In the genomic region with DNA sequence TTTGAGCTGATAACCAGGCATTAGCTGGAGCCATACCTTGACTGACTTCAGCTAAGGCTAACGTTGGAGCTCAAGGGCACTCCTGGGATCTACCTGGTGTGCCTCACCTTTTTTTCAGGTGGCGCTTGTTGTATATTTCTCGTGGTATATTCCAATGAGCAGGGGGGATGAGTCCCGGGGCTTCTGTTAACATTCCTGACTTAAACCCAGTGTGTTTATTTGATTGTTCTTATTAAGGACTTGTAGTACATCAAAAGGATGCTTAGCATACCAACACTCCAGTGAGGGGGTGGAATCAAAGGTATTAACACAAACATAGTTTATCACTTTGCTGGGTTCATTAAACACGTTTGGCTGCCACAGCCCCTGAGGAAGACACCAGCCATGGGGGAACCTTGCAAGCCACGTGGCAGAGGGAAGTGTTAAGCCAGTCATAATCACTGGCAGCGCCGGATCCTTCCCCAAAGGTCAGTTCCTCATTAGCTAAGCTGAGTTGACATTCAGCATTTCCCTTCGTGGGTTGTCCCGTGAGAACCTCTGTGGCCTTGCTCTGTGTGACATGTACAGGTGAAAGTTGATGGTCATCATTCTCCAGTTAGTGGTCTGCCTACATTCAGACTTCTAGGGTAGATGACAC, we compare ENCODE assay signal across 9 cellular contexts.
A peak's percentile ranks its signal among the peaks of the same experiment; 100 is the strongest.
DNase-seq lines count a peak whose midpoint lies in the region; ATAC-seq, FAIRE-seq and TF ChIP-seq lines count a peak whose summit lies in the region.
"Had no signal": no experiment of that assay in that cellular context is flagged by ENCODE, and none has a peak within 500 bp of the region (broad histone marks: within the 10 kb centered on the region; RNA-seq: fewer than 3 reads in every experiment).

No MANE protein-coding gene starts in this region.

- H3K56ac ChIP-seq in H9 (ENCODE audit: insufficient read length, low read depth, low read length), result no peak overlapping the region

- H3K18ac ChIP-seq in H9 (ENCODE audit: insufficient read length, low read depth, low read length), result peak overlapping the region; percentile 99

- peak overlapping the region; percentile 69 to 85 (median 80) for H3K4me2 ChIP-seq in BLaER1 treated with 17β-estradiol and CSF1 and Interleukin-3, amounts not matched to agents 10 nM and 100 nM
- H3K4me2 ChIP-seq in H9 (ENCODE audit: insufficient read depth, insufficient read length, low read length) (no peak overlapping the region), osteoblast (ENCODE audit: insufficient read depth, low read length) (peak overlapping the region; percentile 39)

- peaks cover 26 to 98% (median 69%) of the 10 kb centered on the region in 11 experiments for H3K36me3 ChIP-seq in BLaER1 treated with 17β-estradiol and CSF1 and Interleukin-3, amounts not matched to agents 10 nM and 100 nM
- peaks cover 0 to 18% (median 0%) of the 10 kb centered on the region in 3 donors for H3K36me3 ChIP-seq in Peyer's patch
- H3K36me3 ChIP-seq in esophagus (ENCODE audit: control insufficient read depth in 2 of 2, insufficient read depth in 2 of 2, low read length in 1 of 2), result peaks cover 7 to 18% of the 10 kb centered on the region in 2 donors
- peaks cover 72% of the 10 kb centered on the region for H3K36me3 ChIP-seq in osteoblast (ENCODE audit: insufficient read depth, low read length)

- no peaks in the 10 kb centered on the region for H3K27me3 ChIP-seq in BLaER1 treated with 17β-estradiol and CSF1 and Interleukin-3, amounts not matched to agents 10 nM and 100 nM
- no peaks in the 10 kb centered on the region for H3K27me3 ChIP-seq in H9 (ENCODE audit: insufficient read depth, low read length)
- no peaks in the 10 kb centered on the region for H3K27me3 ChIP-seq in Peyer's patch
- no peaks in the 10 kb centered on the region for H3K27me3 ChIP-seq in esophagus (ENCODE audit: control insufficient read depth in 1 of 2, insufficient read depth in 2 of 2, low read length in 2 of 2)
- no peaks in the 10 kb centered on the region for H3K27me3 ChIP-seq in osteoblast (ENCODE audit: insufficient read depth, low read length)

- peak overlapping the region in 10 of 11 experiments; percentile 15 to 64 (median 50); a peak in 16 of 22 replicates for H3K9ac ChIP-seq in BLaER1 treated with 17β-estradiol and CSF1 and Interleukin-3, amounts not matched to agents 10 nM and 100 nM
- H3K9ac ChIP-seq in H9 (ENCODE audit: extremely low read depth, insufficient read length, low read length), result no peak overlapping the region

- peak overlapping the region; percentile 95 for H4K91ac ChIP-seq in H9 (ENCODE audit: insufficient read length, low read depth, low read length)

- H2BK12ac ChIP-seq in H9 (ENCODE audit: insufficient read length, low read depth, low read length), result peak overlapping the region; percentile 16

- H4K20me1 ChIP-seq in BLaER1 treated with 17β-estradiol and CSF1 and Interleukin-3, amounts not matched to agents 10 nM and 100 nM, result peaks cover 0 to 98% (median under 1%) of the 10 kb centered on the region in 11 experiments; a peak in 7 of 22 replicates
- H4K20me1 ChIP-seq in H9 (ENCODE audit: control insufficient read depth, insufficient read depth, insufficient read length) (no peaks in the 10 kb centered on the region), osteoblast (ENCODE audit: insufficient read depth, low read length) (no peaks in the 10 kb centered on the region)

- no peaks in the 10 kb centered on the region for H3K27me3 Mint-ChIP-seq in H9 (ENCODE audit: low read depth)
- H3K27me3 Mint-ChIP-seq: activated naive CD4-positive, alpha-beta T cell treated with anti-CD3 and anti-CD28 coated beads, Interleukin-2, amount 50 U/mL, for 24 hours had no signal

- no peak overlapping the region for H3K4me3 ChIP-seq in BLaER1 treated with 17β-estradiol and CSF1 and Interleukin-3, amounts not matched to agents 10 nM and 100 nM
- H3K4me3 ChIP-seq in Peyer's patch (no peak overlapping the region), esophagus (ENCODE audit: low read depth in 1 of 2, low read length in 2 of 2) (no peak overlapping the region), osteoblast (ENCODE audit: insufficient read depth, low read length) (no peak overlapping the region)

- peak overlapping the region; percentile 11 for H4K8ac ChIP-seq in H9 (replicated peaks; ENCODE audit: insufficient read length, low read depth, low read length)

- H2BK15ac ChIP-seq in H9 (ENCODE audit: low read depth, low read length), result no peak overlapping the region

- no peak for DNase-seq in H9
- DNase-seq in Peyer's patch, result peak in 2 of 3 donors; percentile 56 to 74
- peak; percentile 27 for DNase-seq in osteoblast (ENCODE audit: insufficient read length, low spot score, missing footprints)
- DNase-seq in NCI-H2081 (lab: John Stamatoyannopoulos, UW), result no peak
- DNase-seq in D721Med (ENCODE audit: insufficient read length, low spot score), result no peak

- H3K27ac Mint-ChIP-seq in H9, result peak overlapping the region; percentile 86 to 97 (median 93)
- H3K27ac Mint-ChIP-seq: activated naive CD4-positive, alpha-beta T cell treated with anti-CD3 and anti-CD28 coated beads, Interleukin-2, amount 50 U/mL, for 24 hours had no signal

- peak overlapping the region; percentile 96 for H2BK120ac ChIP-seq in H9 (ENCODE audit: low read depth, low read length, poor library complexity, severe bottlenecking)

- no peaks in the 10 kb centered on the region for H3K9me3 ChIP-seq in BLaER1 treated with 17β-estradiol and CSF1 and Interleukin-3, amounts not matched to agents 10 nM and 100 nM (replicated peaks in 1 of 11)
- H3K9me3 ChIP-seq in H9 (ENCODE audit: control insufficient read depth, low read depth, low read length), result no peaks in the 10 kb centered on the region
- H3K9me3 ChIP-seq in Peyer's patch, result no peaks in the 10 kb centered on the region
- no peaks in the 10 kb centered on the region for H3K9me3 ChIP-seq in esophagus (ENCODE audit: control insufficient read depth in 2 of 2, insufficient read depth in 1 of 2, low read depth in 1 of 2, low read length in 1 of 2)
- no peaks in the 10 kb centered on the region for H3K9me3 ChIP-seq in osteoblast (ENCODE audit: low read depth, low read length)

- peaks cover 0 to 2% (median 0%) of the 10 kb centered on the region in 3 experiments; a peak in 2 of 7 replicates for H3K36me3 Mint-ChIP-seq in H9 (ENCODE audit: insufficient read depth in 1 of 3, low read depth in 3 of 3)

- no peak for ATAC-seq in HG02840 (IDR thresholded peaks at IDR 0.05; ENCODE audit: low FRiP score, unreplicated experiment)

- no peak overlapping the region for H2BK20ac ChIP-seq in H9 (ENCODE audit: low read depth, low read length, poor library complexity, severe bottlenecking)

- H3K79me2 ChIP-seq in H9 (ENCODE audit: insufficient read depth, low read length) (no peaks in the 10 kb centered on the region), osteoblast (ENCODE audit: insufficient read depth, low read length) (no peaks in the 10 kb centered on the region)

- no peak overlapping the region for H3K4me3 Mint-ChIP-seq in H9
- H3K4me3 Mint-ChIP-seq: activated naive CD4-positive, alpha-beta T cell treated with anti-CD3 and anti-CD28 coated beads, Interleukin-2, amount 50 U/mL, for 24 hours had no signal

- TF ChIP-seq CTCF in H9 (conservative IDR thresholded peaks at IDR 0.05), result no peak
- TF ChIP-seq CTCF in Peyer's patch (IDR thresholded peaks at IDR 0.05), result no peak
- no peak for TF ChIP-seq CTCF in osteoblast (IDR thresholded peaks at IDR 0.05; ENCODE audit: extremely low read depth, low read depth, low read length)
- no peak for TF ChIP-seq CTCF in D721Med (IDR thresholded peaks at IDR 0.05; ENCODE audit: insufficient read depth, missing control alignments)

- H3K4me1 Mint-ChIP-seq in H9, result peaks cover 27 to 31% of the 10 kb centered on the region in 2 experiments

- no CpG with 5 or more reads among the region's 10 CpGs for WGBS in H9 (ENCODE audit: extremely low coverage, insufficient read length, low lambda C conversion rate)
- 47 to 50% methylated on average over 10 of the region's 10 CpGs for WGBS in esophagus, 2 donors

- TF ChIP-seq POLR2A in Peyer's patch (IDR thresholded peaks at IDR 0.05), result no peak

- no peak for FAIRE-seq in D721Med (lab: Jason Lieb, UNC)

- peak overlapping the region; percentile 85 for H3K14ac ChIP-seq in H9 (ENCODE audit: insufficient read depth, low read length)

- no peaks in the 10 kb centered on the region for H3K9me3 Mint-ChIP-seq in H9
- H3K9me3 Mint-ChIP-seq: activated naive CD4-positive, alpha-beta T cell treated with anti-CD3 and anti-CD28 coated beads, Interleukin-2, amount 50 U/mL, for 24 hours had no signal

- H2AK5ac ChIP-seq in H9 (ENCODE audit: insufficient read length, low read length), result peak overlapping the region; percentile 37

- H3K4ac ChIP-seq in H9 (ENCODE audit: low read depth, low read length), result peak overlapping the region; percentile 83

- H4K5ac ChIP-seq in H9 (ENCODE audit: insufficient read length, low read depth, low read length), result peak overlapping the region; percentile 3

- no peak overlapping the region for H2BK5ac ChIP-seq in H9 (ENCODE audit: insufficient read length, low read length)

- H3T11ph ChIP-seq in H9 (ENCODE audit: low read length), result peak overlapping the region; percentile 80

- H2AFZ ChIP-seq in H9 (ENCODE audit: low read length) (no peak overlapping the region), osteoblast (ENCODE audit: low read length) (no peak overlapping the region)

- H3K23me2 ChIP-seq in H9 (ENCODE audit: insufficient read length, low read depth, low read length, poor library complexity, severe bottlenecking), result no peaks in the 10 kb centered on the region

- H3K23ac ChIP-seq in H9 (ENCODE audit: insufficient read length, low read depth, low read length), result no peak overlapping the region

- peak overlapping the region; percentile 35 to 90 (median 74) for H3K27ac ChIP-seq in BLaER1 treated with 17β-estradiol and CSF1 and Interleukin-3, amounts not matched to agents 10 nM and 100 nM
- no peak overlapping the region for H3K27ac ChIP-seq in H9 (ENCODE audit: insufficient read length, low read depth, low read length)
- peak overlapping the region; percentile 64 to 93 (median 83) for H3K27ac ChIP-seq in Peyer's patch
- peak overlapping the region; percentile 82 to 89 for H3K27ac ChIP-seq in esophagus (ENCODE audit: low read depth in 2 of 2, low read length in 1 of 2)
- H3K27ac ChIP-seq in osteoblast (ENCODE audit: low read depth, low read length), result peak overlapping the region; percentile 100

- peaks cover 98 to 100% (median 99%) of the 10 kb centered on the region in 10 experiments for H3K4me1 ChIP-seq in BLaER1 treated with 17β-estradiol and CSF1 and Interleukin-3, amounts not matched to agents 10 nM and 100 nM
- peaks cover 6% of the 10 kb centered on the region; the same call in 1 of the 2 replicates for H3K4me1 ChIP-seq in H9 (ENCODE audit: insufficient read depth, low read length)
- H3K4me1 ChIP-seq in Peyer's patch, result peaks cover 0 to 52% (median 8%) of the 10 kb centered on the region in 4 donors
- peaks cover 14 to 38% of the 10 kb centered on the region in 2 donors for H3K4me1 ChIP-seq in esophagus (ENCODE audit: control insufficient read depth in 2 of 2, insufficient read depth in 2 of 2, low read length in 1 of 2)
- peaks cover 43% of the 10 kb centered on the region for H3K4me1 ChIP-seq in osteoblast (ENCODE audit: insufficient read depth, low read length)

- no peaks in the 10 kb centered on the region for H3K79me1 ChIP-seq in H9 (ENCODE audit: insufficient read depth, low read depth, low read length, poor library complexity, severe bottlenecking)

Comparison
In these comparisons a context has a peak if more than half of its experiments do, and no peak if none do; other contexts are left out.
1. DNase-seq: peak in Peyer's patch (2 of 3) and osteoblast (single experiment); none in H9 (single experiment), NCI-H2081 (0 of 2) and D721Med (single experiment).